ENCODE assay signal across 8 cellular contexts in genomic region chr14:39266871-39267591, GRCh38. TPM values are rescaled to one million over a fixed set of nuclear protein-coding genes. Genes with fewer than 3 reads are reported as not detected.
DNase-seq lines count a peak whose midpoint lies in the region; ATAC-seq and TF ChIP-seq lines count a peak whose summit lies in the region.

No MANE protein-coding gene starts in this region.

- DNase-seq in AG09309 (ENCODE audit: low read depth) (no peak), NCI-H345 (lab: John Stamatoyannopoulos, UW) (peak; percentile 76), kidney epithelial cell (ENCODE audit: low read depth) (no peak)
- peak; percentile 64 to 71 for DNase-seq in central memory CD8-positive, alpha-beta T cell (ENCODE audit: low spot score in 2 of 2)
- DNase-seq in stimulated activated CD4-positive, alpha-beta T cell treated with anti-CD3 and anti-CD28 coated beads, Interleukin-15, amount 100 ng/mL, for 48 hours (ENCODE audit: low read depth in 2 of 2), result peak; percentile 44 to 51

- H3K27me3 ChIP-seq in kidney epithelial cell (ENCODE audit: control insufficient read depth, insufficient read depth, low read length), result no peaks in the 10 kb centered on the region

- H3K27me3 Mint-ChIP-seq in central memory CD8-positive, alpha-beta T cell, result no peaks in the 10 kb centered on the region

- no peaks in the 10 kb centered on the region for H3K36me3 ChIP-seq in kidney epithelial cell (ENCODE audit: control insufficient read depth, insufficient read depth, low read length)

- peaks cover 18% of the 10 kb centered on the region for H3K36me3 Mint-ChIP-seq in central memory CD8-positive, alpha-beta T cell (ENCODE audit: insufficient read depth)

- H3K4me3 ChIP-seq in AG09309 (ENCODE audit: control insufficient read depth, low read depth, low read length) (peak overlapping the region; percentile 99), kidney epithelial cell (ENCODE audit: low read depth, low read length) (peak overlapping the region; percentile 94)

- H3K27ac Mint-ChIP-seq in central memory CD8-positive, alpha-beta T cell (ENCODE audit: low read depth), result peak overlapping the region; percentile 67

- H3K9me3 Mint-ChIP-seq in central memory CD8-positive, alpha-beta T cell, result no peaks in the 10 kb centered on the region

- H3K4me1 Mint-ChIP-seq in central memory CD8-positive, alpha-beta T cell, result peaks cover 57% of the 10 kb centered on the region

- TF ChIP-seq CTCF in AG09309 (IDR thresholded peaks at IDR 0.05; ENCODE audit: control insufficient read depth, insufficient read depth, low read depth, low read length, missing control alignments) (no peak), kidney epithelial cell (IDR thresholded peaks at IDR 0.05; ENCODE audit: insufficient read depth, low read length, poor library complexity, severe bottlenecking) (no peak)

- ATAC-seq in GM18868 (IDR thresholded peaks at IDR 0.05; ENCODE audit: unreplicated experiment), result peak; percentile 84
- peak; percentile 71 for ATAC-seq in HG03097 (IDR thresholded peaks at IDR 0.05; ENCODE audit: low FRiP score, unreplicated experiment)
- peak; percentile 85 to 86 for ATAC-seq in activated CD4-positive, CD25-positive, alpha-beta regulatory T cell treated with anti-CD3 and anti-CD28 coated beads, Interleukin-2, amount 50 U/mL, for 24 hours
- ATAC-seq in central memory CD8-positive, alpha-beta T cell (replicated peaks; ENCODE audit: extremely low read depth, poor library complexity, severe bottlenecking), result peak; percentile 83

- peak overlapping the region; percentile 64 for H3K4me3 Mint-ChIP-seq in central memory CD8-positive, alpha-beta T cell

RNA-seq across cellular contexts. Expression of gene MIA2, which starts 33.3 kb away (rescaled TPM):
- total RNA-seq in kidney epithelial cell, result 38.6 and 41.2 TPM in 2 replicates

Comparison
In these comparisons a context has a peak if more than half of its experiments do, and no peak if none do; other contexts are left out.
1. DNase-seq: peak in NCI-H345 (single experiment), central memory CD8-positive, alpha-beta T cell (2 of 2) and stimulated activated CD4-positive, alpha-beta T cell treated with anti-CD3 and anti-CD28 coated beads, Interleukin-15, amount 100 ng/mL, for 48 hours (2 of 2); none in AG09309 (single experiment) and kidney epithelial cell (single experiment).
2. Peak in every context shown above with its lines, with median percentiles within 50 percentile points of each other: ATAC-seq.